In genomic region chr20:3174442-3175263, GRCh38 we compare ENCODE assay signal across 8 cellular contexts. TPM values are rescaled to one million over a fixed set of nuclear protein-coding genes. Genes with fewer than 3 reads are reported as not detected.
DNase-seq lines count a peak whose midpoint lies in the region; ATAC-seq, FAIRE-seq and TF ChIP-seq lines count a peak whose summit lies in the region.

No MANE protein-coding gene starts in this region.

- peaks cover 2% of the 10 kb centered on the region for H3K27me3 ChIP-seq in bronchial epithelial cell (ENCODE audit: control insufficient read depth, insufficient read depth, low read length)

- no peak for ATAC-seq in HG02623 (IDR thresholded peaks at IDR 0.05; ENCODE audit: unreplicated experiment)

- DNase-seq in M059J (ENCODE audit: low read depth) (peak; percentile 42), bronchial epithelial cell (ENCODE audit: low read depth) (peak; percentile 35), midbrain (lab: John Stamatoyannopoulos, UW) (peak; percentile 44), GM13977 (ENCODE audit: low spot score) (no peak), NCI-H128 (lab: John Stamatoyannopoulos, UW; ENCODE audit: unreplicated experiment) (no peak), Ammon's horn (ENCODE audit: low spot score) (no peak)

- no peaks in the 10 kb centered on the region for H3K36me3 ChIP-seq in bronchial epithelial cell (ENCODE audit: control insufficient read depth, insufficient read depth, low read length)

- no peak for TF ChIP-seq CTCF in C4-2B (conservative IDR thresholded peaks at IDR 0.05)
- no peak for TF ChIP-seq CTCF in bronchial epithelial cell (IDR thresholded peaks at IDR 0.05; ENCODE audit: insufficient read depth, low read length, severe bottlenecking)
- no peak for TF ChIP-seq CTCF in GM13977 (IDR thresholded peaks at IDR 0.05; ENCODE audit: extremely low read depth, insufficient read depth, missing control alignments)

- peak overlapping the region; percentile 93 for H3K4me3 ChIP-seq in bronchial epithelial cell (ENCODE audit: low read depth, low read length)

- FAIRE-seq in bronchial epithelial cell (lab: Jason Lieb, UNC) = no peak

- in situ Hi-C loops in GM13977 (cut with MboI; ENCODE audit: low pct_unique_long_range_greater_than_20kb, low sequenced_read_pairs, unreplicated experiment) = no loop called here

- peak overlapping the region; percentile 64 for H3K27ac ChIP-seq in C4-2B

RNA-seq across cellular contexts. Expression of gene LZTS3, which starts 1.3 kb away (rescaled TPM):
- total RNA-seq in M059J (2014; rRNA removed; shearing (Covaris generic)) = 3.0 and 8.2 TPM in 2 replicates
- total RNA-seq in bronchial epithelial cell = 11.3 and 20.0 TPM in 2 replicates

RNA-seq across cellular contexts. Expression of gene FASTKD5, which starts 15.0 kb away (rescaled TPM):
- 28.9 and 29.1 TPM in 2 replicates for total RNA-seq in M059J (2014; rRNA removed; shearing (Covaris generic))
- 11.3 and 17.9 TPM in 2 replicates for total RNA-seq in bronchial epithelial cell

RNA-seq across cellular contexts. Expression of gene UBOX5, which starts 15.0 kb away (rescaled TPM):
- total RNA-seq in M059J (2014; rRNA removed; shearing (Covaris generic)) = 5.0 and 7.5 TPM in 2 replicates
- total RNA-seq in bronchial epithelial cell = 1.9 and 2.1 TPM in 2 replicates

RNA-seq across cellular contexts. Expression of gene DDRGK1, which starts 29.8 kb away (rescaled TPM):
- 58.3 and 79.5 TPM in 2 replicates for total RNA-seq in M059J (2014; rRNA removed; shearing (Covaris generic))
- 57.6 and 72.7 TPM in 2 replicates for total RNA-seq in bronchial epithelial cell

RNA-seq across cellular contexts. Expression of gene ITPA, which starts 34.6 kb away (rescaled TPM):
- 56.5 and 80.9 TPM in 2 replicates for total RNA-seq in M059J (2014; rRNA removed; shearing (Covaris generic))
- total RNA-seq in bronchial epithelial cell = 36.9 and 45.5 TPM in 2 replicates

Comparison
In these comparisons a context has a peak if more than half of its experiments do, and no peak if none do; other contexts are left out.
1. DNase-seq: peak in M059J (single experiment), bronchial epithelial cell (single experiment) and midbrain (single experiment); none in GM13977 (single experiment), NCI-H128 (single experiment) and Ammon's horn (single experiment).